ENCODE assay signal across 2 cellular contexts in the genomic region with DNA sequence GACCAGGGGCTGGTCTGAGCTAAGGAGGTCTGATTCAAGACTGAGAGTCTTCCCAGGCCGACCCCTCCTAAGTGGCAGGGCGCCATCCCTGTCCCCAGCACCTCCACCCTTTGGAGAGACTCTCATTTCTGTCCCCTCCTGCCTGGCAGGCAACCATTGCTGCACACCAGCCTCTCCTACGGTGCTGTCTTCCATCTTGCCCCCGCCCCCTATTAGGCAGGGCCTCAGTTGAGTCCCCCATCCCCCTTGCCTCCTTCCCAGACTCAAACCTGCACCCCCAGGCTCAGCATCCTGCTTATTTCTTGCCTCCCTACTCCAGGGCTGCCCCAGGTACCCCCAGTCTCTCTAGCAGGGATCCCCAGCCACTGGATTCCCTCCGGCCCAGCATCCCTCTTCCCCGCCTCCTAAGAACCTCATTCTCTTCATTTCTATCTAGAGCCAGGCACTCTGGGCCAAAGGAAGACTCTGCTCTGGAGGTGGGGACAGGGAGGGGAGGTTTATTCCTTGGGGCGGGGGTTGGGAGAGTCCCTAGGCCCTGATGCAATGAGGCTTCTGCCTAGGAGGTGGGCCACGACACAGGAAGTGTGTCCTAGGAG.
TF ChIP-seq lines count a peak whose summit lies in the region.

No MANE protein-coding gene starts in this region.

TF ChIP-seq in A549, 52 proteins besides CTCF, POLR2A, EP300 and RAD21 (continued from another document):
- TF ChIP-seq CHD4 (IDR thresholded peaks at IDR 0.05; ENCODE audit: borderline replicate concordance): no peak
- no peak for TF ChIP-seq FOXS1 (CRISPR knock-in tag; IDR thresholded peaks at IDR 0.05)
- no peak for TF ChIP-seq PHF8 (IDR thresholded peaks at IDR 0.05; ENCODE audit: borderline replicate concordance, low read depth)
- no peak for TF ChIP-seq HOXB13 (CRISPR knock-in tag; IDR thresholded peaks at IDR 0.05; ENCODE audit: low read depth)
- no peak for TF ChIP-seq HEYL (CRISPR knock-in tag; IDR thresholded peaks at IDR 0.05)
- no peak for TF ChIP-seq MAFK (IDR thresholded peaks at IDR 0.05; ENCODE audit: partially characterized antibody)
- no peak for TF ChIP-seq HOXA7 (CRISPR knock-in tag; IDR thresholded peaks at IDR 0.05)
- TF ChIP-seq, protein P1, sequence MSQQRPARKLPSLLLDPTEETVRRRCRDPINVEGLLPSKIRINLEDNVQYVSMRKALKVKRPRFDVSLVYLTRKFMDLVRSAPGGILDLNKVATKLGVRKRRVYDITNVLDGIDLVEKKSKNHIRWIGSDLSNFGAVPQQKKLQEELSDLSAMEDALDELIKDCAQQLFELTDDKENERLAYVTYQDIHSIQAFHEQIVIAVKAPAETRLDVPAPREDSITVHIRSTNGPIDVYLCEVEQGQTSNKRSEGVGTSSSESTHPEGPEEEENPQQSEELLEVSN (IDR thresholded peaks at IDR 0.05; ENCODE audit: borderline replicate concordance, low read depth): no peak
- no peak for TF ChIP-seq SREBF2 (IDR thresholded peaks at IDR 0.05)
- TF ChIP-seq TFCP2L1 (CRISPR knock-in tag; IDR thresholded peaks at IDR 0.05): no peak
- no peak for TF ChIP-seq RNF2 (IDR thresholded peaks at IDR 0.05; ENCODE audit: borderline replicate concordance, low read depth)
- TF ChIP-seq, protein P2, sequence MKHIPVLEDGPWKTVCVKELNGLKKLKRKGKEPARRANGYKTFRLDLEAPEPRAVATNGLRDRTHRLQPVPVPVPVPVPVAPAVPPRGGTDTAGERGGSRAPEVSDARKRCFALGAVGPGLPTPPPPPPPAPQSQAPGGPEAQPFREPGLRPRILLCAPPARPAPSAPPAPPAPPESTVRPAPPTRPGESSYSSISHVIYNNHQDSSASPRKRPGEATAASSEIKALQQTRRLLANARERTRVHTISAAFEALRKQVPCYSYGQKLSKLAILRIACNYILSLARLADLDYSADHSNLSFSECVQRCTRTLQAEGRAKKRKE (CRISPR knock-in tag; IDR thresholded peaks at IDR 0.05; ENCODE audit: low read depth): no peak
- TF ChIP-seq BHLHE40 (IDR thresholded peaks at IDR 0.05; ENCODE audit: low read depth, low read length): no peak
- TF ChIP-seq, protein P3, sequence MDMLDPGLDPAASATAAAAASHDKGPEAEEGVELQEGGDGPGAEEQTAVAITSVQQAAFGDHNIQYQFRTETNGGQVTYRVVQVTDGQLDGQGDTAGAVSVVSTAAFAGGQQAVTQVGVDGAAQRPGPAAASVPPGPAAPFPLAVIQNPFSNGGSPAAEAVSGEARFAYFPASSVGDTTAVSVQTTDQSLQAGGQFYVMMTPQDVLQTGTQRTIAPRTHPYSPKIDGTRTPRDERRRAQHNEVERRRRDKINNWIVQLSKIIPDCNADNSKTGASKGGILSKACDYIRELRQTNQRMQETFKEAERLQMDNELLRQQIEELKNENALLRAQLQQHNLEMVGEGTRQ (IDR thresholded peaks at IDR 0.05): no peak
- no peak for TF ChIP-seq TP53 (CRISPR knock-in tag; IDR thresholded peaks at IDR 0.05)
- no peak for TF ChIP-seq KDM5A (IDR thresholded peaks at IDR 0.05)
- TF ChIP-seq ZNF302 (CRISPR knock-in tag; IDR thresholded peaks at IDR 0.05): no peak

TF ChIP-seq in HEK293, 187 proteins besides CTCF, POLR2A, EP300 and RAD21 (continued from another document):
- TF ChIP-seq MZF1 (tag by site-specific recombination; IDR thresholded peaks at IDR 0.05; ENCODE audit: borderline replicate concordance): peak; percentile 90
- no peak for TF ChIP-seq ZNF777 (tag by site-specific recombination; IDR thresholded peaks at IDR 0.05; ENCODE audit: borderline replicate concordance)
